ENCODE assay signal across 8 cellular contexts in the genomic region with DNA sequence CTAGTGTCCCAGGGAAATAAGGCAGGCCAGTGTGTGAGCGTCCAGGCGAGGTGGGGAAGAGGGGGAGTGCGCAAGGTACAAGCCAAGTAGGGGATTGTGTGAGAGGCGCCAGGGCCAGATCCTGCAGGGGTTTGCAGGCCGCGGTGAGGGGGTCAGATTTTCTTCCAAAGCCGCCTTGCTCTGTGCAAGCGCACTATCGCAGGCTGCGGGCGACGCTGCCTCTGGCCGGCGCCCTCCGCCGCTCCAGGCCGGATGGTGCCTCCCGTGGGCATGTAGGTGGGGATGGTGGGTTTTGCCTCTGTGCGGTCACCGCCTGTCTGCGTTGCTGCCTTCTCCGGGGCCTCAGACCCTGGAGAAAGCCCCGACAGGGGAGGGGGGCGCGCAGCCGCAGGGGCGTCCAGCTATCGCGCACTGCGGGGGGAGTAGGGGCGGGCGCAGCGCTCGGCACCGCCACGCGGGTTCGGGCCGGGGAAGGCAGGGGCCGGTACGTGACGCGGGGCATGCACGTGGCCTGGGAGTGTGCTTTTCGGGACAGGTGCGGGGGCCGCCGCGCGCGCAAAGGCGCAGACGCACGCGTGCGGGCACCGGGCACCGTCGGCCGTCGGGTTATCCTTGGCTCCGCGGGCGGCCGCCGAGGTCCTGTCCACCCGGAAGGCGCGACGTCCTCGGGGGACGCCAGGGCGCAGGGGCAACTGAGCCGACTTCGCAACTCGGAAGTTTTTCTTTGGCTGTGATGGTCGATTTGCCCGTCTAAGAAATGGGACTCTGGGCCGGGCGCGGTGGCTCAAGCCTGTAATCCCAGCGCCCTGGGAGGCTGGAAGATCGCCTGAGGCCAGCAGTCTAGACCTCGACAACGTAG. TPM values are rescaled to one million over a fixed set of nuclear protein-coding genes. Genes with fewer than 3 reads are reported as not detected.
A peak's percentile ranks its signal among the peaks of the same experiment; 100 is the strongest.
DNase-seq lines count a peak whose midpoint lies in the region; ATAC-seq, FAIRE-seq and TF ChIP-seq lines count a peak whose summit lies in the region.

No MANE protein-coding gene starts in this region.

- H2AFZ ChIP-seq in OCI-LY1 (ENCODE audit: low read length) = no peak overlapping the region

- peak overlapping the region; percentile 78 for H3K9ac ChIP-seq in OCI-LY1 (ENCODE audit: low read length)

- peaks cover 29% of the 10 kb centered on the region for H3K79me2 ChIP-seq in OCI-LY1 (ENCODE audit: insufficient read depth, low read length)

- H3K36me3 Mint-ChIP-seq in activated naive CD4-positive, alpha-beta T cell treated with anti-CD3 and anti-CD28 coated beads for 36 hours (ENCODE audit: low read depth) = peaks cover 23% of the 10 kb centered on the region

- no peaks in the 10 kb centered on the region for H4K20me1 ChIP-seq in OCI-LY1 (ENCODE audit: insufficient read depth, low read length)

- FAIRE-seq in pancreas (lab: Jason Lieb, UNC) (no peak), D721Med (lab: Jason Lieb, UNC) (no peak)

- no peaks in the 10 kb centered on the region for H3K9me2 ChIP-seq in OCI-LY1 (ENCODE audit: low read depth, low read length)

- peaks cover 1% of the 10 kb centered on the region for H3K9me3 ChIP-seq in OCI-LY1 (ENCODE audit: low read length)
- H3K9me3 ChIP-seq in pancreas = no peaks in the 10 kb centered on the region

- WGBS in pancreas, 2 donors = 13% methylated on average over 71 to 85 of the region's 85 CpGs

- H3K27ac Mint-ChIP-seq in activated naive CD4-positive, alpha-beta T cell treated with anti-CD3 and anti-CD28 coated beads for 36 hours = peak overlapping the region; percentile 91

- peaks cover 27% of the 10 kb centered on the region for H3K36me3 ChIP-seq in OCI-LY1 (ENCODE audit: insufficient read depth, low read length)
- H3K36me3 ChIP-seq in pancreas = no peaks in the 10 kb centered on the region

- CTCF ChIA-PET in activated naive CD4-positive, alpha-beta T cell treated with anti-CD3 and anti-CD28 coated beads for 36 hours (lab: Charles Lee) = interaction anchor here (0.8 to 1.5 kb wide), 5 partner anchors 10 to 171 kb away, joined by 3 to 4 read pairs (median 4); no protein-coding TSS in a partner anchor

- H3K9me3 Mint-ChIP-seq in activated naive CD4-positive, alpha-beta T cell treated with anti-CD3 and anti-CD28 coated beads for 36 hours = no peaks in the 10 kb centered on the region

- TF ChIP-seq CTCF in OCI-LY1 (IDR thresholded peaks at IDR 0.05; ENCODE audit: low read length) (no peak), pancreas (IDR thresholded peaks at IDR 0.05) (no peak), D721Med (IDR thresholded peaks at IDR 0.05; ENCODE audit: insufficient read depth, missing control alignments) (no peak)

- ATAC-seq in Right ventricle myocardium inferior (peak; percentile 20), pancreas (peak; percentile 6 to 13 (median 10))

- H3K27me3 Mint-ChIP-seq in activated naive CD4-positive, alpha-beta T cell treated with anti-CD3 and anti-CD28 coated beads for 36 hours (ENCODE audit: low read depth) = no peaks in the 10 kb centered on the region

- H3K4me1 ChIP-seq in OCI-LY1 (ENCODE audit: insufficient read depth, low read length, severe bottlenecking) (peaks cover 33% of the 10 kb centered on the region), pancreas (peaks cover 12 to 19% (median 15%) of the 10 kb centered on the region in 3 donors)

- H3K4me2 ChIP-seq in OCI-LY1 (ENCODE audit: low read length) = peak overlapping the region; percentile 75

- H3K4me1 Mint-ChIP-seq in activated naive CD4-positive, alpha-beta T cell treated with anti-CD3 and anti-CD28 coated beads for 36 hours (ENCODE audit: low read depth) = peaks cover 18% of the 10 kb centered on the region

- DNase-seq in ELF-1 (ENCODE audit: low read depth, low spot score) (peak; percentile 68), Right ventricle myocardium inferior (ENCODE audit: missing footprints) (peak; percentile 79), pancreas (peak; percentile 32 to 81 (median 60)), D721Med (ENCODE audit: insufficient read length, low spot score) (no peak), NCI-H2081 treated with DMSO at 0.1 percent for 48 hours (lab: John Stamatoyannopoulos, UW) (no peak), hepatic stellate cell (ENCODE audit: low spot score) (no peak)
- peak; percentile 32 for DNase-seq in activated naive CD4-positive, alpha-beta T cell treated with anti-CD3 and anti-CD28 coated beads for 36 hours

- H3F3A ChIP-seq in OCI-LY1 (ENCODE audit: insufficient read depth, low read length) = no peaks in the 10 kb centered on the region

- H3K27ac ChIP-seq in OCI-LY1 (ENCODE audit: low read depth, low read length, poor library complexity, severe bottlenecking) = peak overlapping the region; percentile 48
- peak overlapping the region in 3 of 4 donors; percentile 59 to 65 (median 63) for H3K27ac ChIP-seq in pancreas

- H3K4me3 ChIP-seq in OCI-LY1 (ENCODE audit: low read depth, low read length, poor library complexity, severe bottlenecking) = peak overlapping the region; percentile 70
- H3K4me3 ChIP-seq in pancreas = peak overlapping the region; percentile 27 to 53 (median 42)

- intact Hi-C loops in activated naive CD4-positive, alpha-beta T cell treated with anti-CD3 and anti-CD28 coated beads for 36 hours (cut with micrococcal nuclease) = loop anchor here (2.0 to 5.0 kb wide), 2 partner anchors 36 to 43 kb away; no protein-coding TSS in a partner anchor
- intact Hi-C loops in Right ventricle myocardium inferior (cut with DNase I) (loop anchor here (5.0 kb wide), 2 partner anchors 43 to 128 kb away; partner anchors contain the start of gene USP7), pancreas (cut with DNase I) (no loop called here)

- peak overlapping the region; percentile 89 for H3K4me3 Mint-ChIP-seq in activated naive CD4-positive, alpha-beta T cell treated with anti-CD3 and anti-CD28 coated beads for 36 hours

- H3K27me3 ChIP-seq in OCI-LY1 (ENCODE audit: insufficient read depth, low read length) = no peaks in the 10 kb centered on the region
- no peaks in the 10 kb centered on the region for H3K27me3 ChIP-seq in pancreas

RNA-seq across cellular contexts. Expression of gene HAPSTR1, which starts 1.1 kb away (rescaled TPM):
- total RNA-seq in activated naive CD4-positive, alpha-beta T cell treated with anti-CD3 and anti-CD28 coated beads for 36 hours = 10 to 100 TPM; 41.2 to 42.6 TPM
- 52.5 TPM for total RNA-seq in Right ventricle myocardium inferior
- 10 to 100 TPM; 17.1 to 35.5 (median 23.6) TPM for total RNA-seq in pancreas
- 10 to 100 TPM in 1 of 2 donors, 1 to 10 TPM in 1; 6.0 to 10.9 TPM for polyA plus RNA-seq in pancreas

Comparison
In these comparisons a context has a peak if more than half of its experiments do, and no peak if none do; other contexts are left out.
1. DNase-seq: peak in ELF-1 (single experiment), activated naive CD4-positive, alpha-beta T cell treated with anti-CD3 and anti-CD28 coated beads for 36 hours (single experiment), Right ventricle myocardium inferior (single experiment) and pancreas (6 of 6); none in D721Med (single experiment), NCI-H2081 treated with DMSO at 0.1 percent for 48 hours (single experiment) and hepatic stellate cell (single experiment).
2. intact Hi-C loops: an anchor here in activated naive CD4-positive, alpha-beta T cell treated with anti-CD3 and anti-CD28 coated beads for 36 hours (2.0 to 5.0 kb wide) and Right ventricle myocardium inferior (5.0 kb wide); none called in pancreas.